ENCODE assay signal across 19 cellular contexts in the genomic region with DNA sequence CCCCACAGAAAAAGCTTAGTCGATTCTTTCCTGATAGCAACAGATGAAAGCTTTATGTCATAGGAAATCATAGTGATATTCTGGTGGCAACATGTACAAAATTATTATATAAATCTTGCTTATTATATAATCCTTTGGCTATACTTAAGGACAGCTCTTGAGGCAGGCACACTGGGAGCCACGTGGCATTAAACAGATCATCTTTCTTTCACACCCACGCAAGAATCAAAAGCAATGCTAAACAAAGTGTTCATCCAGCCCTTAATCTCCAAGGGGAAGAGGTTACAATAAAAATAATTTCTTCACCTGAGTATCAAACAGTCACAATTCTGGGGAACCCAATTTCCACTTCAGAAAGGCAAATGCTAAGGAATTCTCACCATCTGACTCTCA. TPM values are rescaled to one million over a fixed set of nuclear protein-coding genes. Genes with fewer than 3 reads are reported as not detected.
DNase-seq lines count a peak whose midpoint lies in the region; ATAC-seq and TF ChIP-seq lines count a peak whose summit lies in the region.
"Had no signal": no experiment of that assay in that cellular context is flagged by ENCODE, and none has a peak within 500 bp of the region (broad histone marks: within the 10 kb centered on the region; RNA-seq: fewer than 3 reads in every experiment).

No MANE protein-coding gene starts in this region.

- WGBS in right lobe of liver (ENCODE audit: insufficient coverage, low coverage, low lambda C conversion rate, missing lambda C conversion rate), result 10% methylated on average over 3 of the region's 3 CpGs

- peaks cover 9% of the 10 kb centered on the region for H3K4me1 Mint-ChIP-seq in Caco-2 (ENCODE audit: low read depth, unreplicated experiment)
- H3K4me1 Mint-ChIP-seq: CD8-positive, alpha-beta memory T cell; T-cell had no signal

- H3K4me3 Mint-ChIP-seq in Caco-2 (ENCODE audit: unreplicated experiment), result peak overlapping the region; percentile 40
- H3K4me3 Mint-ChIP-seq: CD8-positive, alpha-beta memory T cell; dendritic cell treated with granulocyte-macrophage colony-stimulating factor and Interleukin-4, amounts not matched to agents 40 ng/mL and 50 ng/mL, for 4 days; HFFc6; T-cell had no signal

- ATAC-seq in right lobe of liver, result no peak
- no peak for ATAC-seq in GM19395 (IDR thresholded peaks at IDR 0.05; ENCODE audit: unreplicated experiment)
- ATAC-seq: T-cell had no signal

- POLR2A ChIA-PET in Caco-2 (lab: Charles Lee), result no interaction called here

- no peaks in the 10 kb centered on the region for H3K27me3 Mint-ChIP-seq in Caco-2 (ENCODE audit: insufficient read depth, unreplicated experiment)
- H3K27me3 Mint-ChIP-seq: dendritic cell treated with granulocyte-macrophage colony-stimulating factor and Interleukin-4, amounts not matched to agents 40 ng/mL and 50 ng/mL, for 4 days had no signal

- DNase-seq in Caco-2 (no peak), brain microvascular endothelial cell (no peak), right lobe of liver (no peak), NCI-H2107 treated with DMSO at 0.1 percent for 48 hours (lab: John Stamatoyannopoulos, UW; ENCODE audit: unreplicated experiment) (no peak), NCI-H774 (lab: John Stamatoyannopoulos, UW) (no peak), head of caudate nucleus (no peak)
- DNase-seq: activated naive CD4-positive, alpha-beta T cell treated with Interleukin-2 at 50 U/mL for 16 hours; CD8-positive, alpha-beta memory T cell; erythroblast; HFFc6; islet precursor cell; NCI-H1694 treated with DMSO at 0.1 percent for 48 hours; SHP77; stimulated activated CD4-positive, alpha-beta T cell treated with anti-CD3 and anti-CD28 coated beads, Interleukin-15, amount 100 ng/mL, for 24 hours; stimulated activated naive CD4-positive, alpha-beta T cell; T-cell had no signal

- in situ Hi-C loops in brain microvascular endothelial cell (cut with HindIII; ENCODE audit: low pct_ligation_motif_present, low sequenced_read_pairs), result no loop called here

- no peaks in the 10 kb centered on the region for H3K9me3 Mint-ChIP-seq in Caco-2 (ENCODE audit: unreplicated experiment)
- H3K9me3 Mint-ChIP-seq: CD8-positive, alpha-beta memory T cell; dendritic cell treated with granulocyte-macrophage colony-stimulating factor and Interleukin-4, amounts not matched to agents 40 ng/mL and 50 ng/mL, for 4 days; HFFc6; T-cell had no signal

- no peaks in the 10 kb centered on the region for H3K36me3 Mint-ChIP-seq in Caco-2 (ENCODE audit: insufficient read depth, unreplicated experiment)
- H3K36me3 Mint-ChIP-seq: CD8-positive, alpha-beta memory T cell; T-cell had no signal

- no TSS peak for BruUV-seq in Caco-2 (replicated peaks; lab: Mats Ljungman, UMichigan)

- H3K27ac ChIP-seq in brain microvascular endothelial cell (peak overlapping the region; percentile 77), right lobe of liver (peak overlapping the region; percentile 75 to 98 (median 79)), skin epidermis (peak overlapping the region in 15 of 21 experiments; percentile 4 to 71 (median 42))

- peaks cover 11% of the 10 kb centered on the region for H3K4me1 ChIP-seq in Caco-2
- H3K4me1 ChIP-seq in right lobe of liver, result peaks cover 0 to 73% (median 33%) of the 10 kb centered on the region in 4 donors

- CTCF ChIA-PET in Caco-2 (lab: Charles Lee), result interaction anchor here (0.6 to 0.9 kb wide), 2 partner anchors 9 to 260 kb away, joined by 3 to 4 read pairs; no protein-coding TSS in a partner anchor

- TF ChIP-seq CTCF in Caco-2 (IDR thresholded peaks at IDR 0.05; ENCODE audit: insufficient read depth in 1 of 2, low read depth in 1 of 2, low read length in 1 of 2, severe bottlenecking in 1 of 2, unreplicated experiment in 1 of 2) (no peak), brain microvascular endothelial cell (IDR thresholded peaks at IDR 0.05; ENCODE audit: low read depth, low read length, missing control alignments) (no peak), right lobe of liver (IDR thresholded peaks at IDR 0.05) (no peak)

- H3K9me3 ChIP-seq in Caco-2 (no peaks in the 10 kb centered on the region), right lobe of liver (no peaks in the 10 kb centered on the region)

- no peak for TF ChIP-seq POLR2A in right lobe of liver (IDR thresholded peaks at IDR 0.05)

- no peak overlapping the region for H3K27ac Mint-ChIP-seq in Caco-2 (ENCODE audit: unreplicated experiment)
- H3K27ac Mint-ChIP-seq: CD8-positive, alpha-beta memory T cell; HFFc6; T-cell had no signal

- H3K36me3 ChIP-seq in Caco-2 (ENCODE audit: control insufficient read depth, insufficient read depth, low read length) (no peaks in the 10 kb centered on the region), brain microvascular endothelial cell (replicated peaks) (no peaks in the 10 kb centered on the region), right lobe of liver (no peaks in the 10 kb centered on the region)

- no peaks in the 10 kb centered on the region for H3K27me3 ChIP-seq in Caco-2 (replicated peaks; ENCODE audit: control insufficient read depth, insufficient read depth, low read length)
- H3K27me3 ChIP-seq in brain microvascular endothelial cell (replicated peaks), result no peaks in the 10 kb centered on the region
- no peaks in the 10 kb centered on the region for H3K27me3 ChIP-seq in right lobe of liver

- intact Hi-C loops in Caco-2 (cut with micrococcal nuclease; ENCODE audit: unreplicated experiment) (loop anchor here (1.0 kb wide), 1 partner anchor 9 kb away; no protein-coding TSS in a partner anchor), right lobe of liver (cut with DNase I) (no loop called here), head of caudate nucleus (cut with DNase I) (no loop called here)

- H3K4me3 ChIP-seq in Caco-2 (ENCODE audit: low read depth, low read length) (no peak overlapping the region), brain microvascular endothelial cell (ENCODE audit: low read depth, low read length) (no peak overlapping the region), right lobe of liver (peak overlapping the region in 1 of 3 donors; percentile 19), skin epidermis (no peak overlapping the region)

RNA-seq across cellular contexts. Expression of gene CYB5A, which starts 57.8 kb away (rescaled TPM):
- 103 and 105 TPM in 2 replicates for total RNA-seq in Caco-2 (2022)
- 1,000 to 10,000 TPM in 2 of 6 experiments, 100 to 1,000 TPM in 4; 817 to 1,434 (median 907) TPM for total RNA-seq in right lobe of liver
